13 cellular contexts compared by ENCODE assay signal in the genomic region with DNA sequence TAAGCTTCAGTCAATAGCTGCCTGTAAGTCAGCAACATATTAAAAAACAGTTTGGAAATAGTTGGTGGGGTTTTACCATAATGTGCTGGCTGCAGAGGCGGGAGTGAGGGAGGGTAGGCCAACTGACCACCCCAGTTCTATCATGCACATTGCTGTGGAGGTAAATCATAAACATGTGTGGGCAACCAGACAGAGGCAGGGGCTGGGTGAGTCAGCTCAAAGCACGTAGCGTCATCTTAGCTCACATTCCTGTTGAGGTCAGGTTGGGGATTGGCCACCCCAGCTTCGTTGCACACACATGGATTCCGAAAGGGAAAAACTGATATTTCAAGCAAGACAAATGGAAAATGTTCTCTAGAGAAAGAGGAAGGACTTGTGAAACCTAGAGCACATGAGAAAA. TPM values are rescaled to one million over a fixed set of nuclear protein-coding genes. Genes with fewer than 3 reads are reported as not detected.
A peak's percentile ranks its signal among the peaks of the same experiment; 100 is the strongest.
DNase-seq lines count a peak whose midpoint lies in the region; ATAC-seq and TF ChIP-seq lines count a peak whose summit lies in the region.
"Had no signal": no experiment of that assay in that cellular context is flagged by ENCODE, and none has a peak within 500 bp of the region (broad histone marks: within the 10 kb centered on the region; RNA-seq: fewer than 3 reads in every experiment).

No MANE protein-coding gene starts in this region.

- no peaks in the 10 kb centered on the region for H3K27me3 ChIP-seq in osteoblast (ENCODE audit: insufficient read depth, low read length)
- H3K27me3 ChIP-seq: upper lobe of left lung had no signal

- no peaks in the 10 kb centered on the region for H3K9me3 ChIP-seq in osteoblast (ENCODE audit: low read depth, low read length)
- H3K9me3 ChIP-seq: upper lobe of left lung had no signal

- peak overlapping the region; percentile 9 for H3K4me2 ChIP-seq in osteoblast (ENCODE audit: insufficient read depth, low read length)

- peaks cover 6% of the 10 kb centered on the region for H3K36me3 ChIP-seq in osteoblast (ENCODE audit: insufficient read depth, low read length)

- no peak overlapping the region for H3K27ac Mint-ChIP-seq in natural killer cell treated with Interleukin-12 subunit alpha and Interleukin-12 subunit beta and Interleukin-15 and Interleukin-18, amount 100 ng/mL, for 72 hours
- H3K27ac Mint-ChIP-seq: activated naive CD4-positive, alpha-beta T cell treated with anti-CD3 and anti-CD28 coated beads for 36 hours; endodermal cell had no signal

- no peak overlapping the region for H3K4me3 ChIP-seq in epithelial cell of esophagus (ENCODE audit: low read length)
- H3K4me3 ChIP-seq in osteoblast (ENCODE audit: insufficient read depth, low read length), result no peak overlapping the region
- H3K4me3 ChIP-seq: upper lobe of left lung had no signal

- peaks cover 3% of the 10 kb centered on the region for H4K20me1 ChIP-seq in osteoblast (ENCODE audit: insufficient read depth, low read length)

- in situ Hi-C loops in Caki2 (cut with HindIII; ENCODE audit: low pct_unique_long_range_greater_than_20kb, low sequenced_read_pairs), result no loop called here

- peak; percentile 77 for DNase-seq in Caki2 (ENCODE audit: low read depth)
- peak; percentile 93 for DNase-seq in NCI-H226
- DNase-seq in epithelial cell of esophagus (ENCODE audit: low read depth), result peak; percentile 88
- peak; percentile 92 for DNase-seq in osteoblast (ENCODE audit: insufficient read length, low spot score, missing footprints)
- no peak for DNase-seq in DMS153 treated with DMSO at 0.1 percent for 48 hours (lab: John Stamatoyannopoulos, UW; ENCODE audit: unreplicated experiment)
- no peak for DNase-seq in NCI-H1436 treated with DMSO at 0.1 percent for 48 hours (lab: John Stamatoyannopoulos, UW)
- no peak for DNase-seq in effector CD4-positive, alpha-beta T cell
- DNase-seq in natural killer cell treated with Interleukin-12 subunit alpha and Interleukin-12 subunit beta and Interleukin-15 and Interleukin-18, amount 100 ng/mL, for 72 hours (ENCODE audit: low spot score), result no peak
- DNase-seq: activated naive CD4-positive, alpha-beta T cell treated with anti-CD3 and anti-CD28 coated beads for 36 hours; endodermal cell; occipital lobe; SHP77 treated with DMSO at 0.1 percent for 48 hours; upper lobe of left lung had no signal

- peaks cover 7% of the 10 kb centered on the region for H3K4me1 ChIP-seq in osteoblast (ENCODE audit: insufficient read depth, low read length)
- H3K4me1 ChIP-seq: upper lobe of left lung had no signal

- ATAC-seq in natural killer cell treated with Interleukin-12 subunit alpha and Interleukin-12 subunit beta and Interleukin-15 and Interleukin-18, amount 100 ng/mL, for 72 hours, result no peak

- no peaks in the 10 kb centered on the region for H3K4me1 Mint-ChIP-seq in natural killer cell treated with Interleukin-12 subunit alpha and Interleukin-12 subunit beta and Interleukin-15 and Interleukin-18, amount 100 ng/mL, for 72 hours (ENCODE audit: low read depth in 2 of 2)

- no peaks in the 10 kb centered on the region for H3K27me3 Mint-ChIP-seq in natural killer cell treated with Interleukin-12 subunit alpha and Interleukin-12 subunit beta and Interleukin-15 and Interleukin-18, amount 100 ng/mL, for 72 hours

- peak overlapping the region; percentile 29 for H3K27ac ChIP-seq in osteoblast (ENCODE audit: low read depth, low read length)
- H3K27ac ChIP-seq: upper lobe of left lung had no signal

- no peak overlapping the region for H3K4me3 Mint-ChIP-seq in natural killer cell treated with Interleukin-12 subunit alpha and Interleukin-12 subunit beta and Interleukin-15 and Interleukin-18, amount 100 ng/mL, for 72 hours
- H3K4me3 Mint-ChIP-seq: activated naive CD4-positive, alpha-beta T cell treated with anti-CD3 and anti-CD28 coated beads for 36 hours; endodermal cell had no signal

- no peaks in the 10 kb centered on the region for H3K36me3 Mint-ChIP-seq in natural killer cell treated with Interleukin-12 subunit alpha and Interleukin-12 subunit beta and Interleukin-15 and Interleukin-18, amount 100 ng/mL, for 72 hours

- no peaks in the 10 kb centered on the region for H3K79me2 ChIP-seq in osteoblast (ENCODE audit: insufficient read depth, low read length)

- TF ChIP-seq CTCF in epithelial cell of esophagus (IDR thresholded peaks at IDR 0.05; ENCODE audit: insufficient read depth, low read depth, low read length, missing control alignments) (no peak), osteoblast (IDR thresholded peaks at IDR 0.05; ENCODE audit: extremely low read depth, low read depth, low read length) (no peak)

- H2AFZ ChIP-seq in osteoblast (ENCODE audit: low read length), result no peak overlapping the region

- no peaks in the 10 kb centered on the region for H3K9me3 Mint-ChIP-seq in natural killer cell treated with Interleukin-12 subunit alpha and Interleukin-12 subunit beta and Interleukin-15 and Interleukin-18, amount 100 ng/mL, for 72 hours
- H3K9me3 Mint-ChIP-seq: activated naive CD4-positive, alpha-beta T cell treated with anti-CD3 and anti-CD28 coated beads for 36 hours; endodermal cell had no signal

RNA-seq across cellular contexts. Expression of a gene that starts 19.5 kb away (rescaled TPM):
- 0.17 and 0.20 TPM in 2 replicates for total RNA-seq in Caki2 (2014; rRNA removed; shearing (Covaris generic); ENCODE audit: low replicate concordance)
- not detected in 2 replicates for total RNA-seq in osteoblast
- total RNA-seq in natural killer cell treated with Interleukin-12 subunit alpha and Interleukin-12 subunit beta and Interleukin-15 and Interleukin-18, amount 100 ng/mL, for 72 hours, result not detected
- total RNA-seq: activated naive CD4-positive, alpha-beta T cell treated with anti-CD3 and anti-CD28 coated beads for 36 hours; endodermal cell; upper lobe of left lung had no signal

Comparison
In these comparisons a context has a peak if more than half of its experiments do, and no peak if none do; other contexts are left out.
1. DNase-seq: peak in Caki2 (single experiment), NCI-H226 (single experiment), epithelial cell of esophagus (single experiment) and osteoblast (single experiment); none in DMS153 treated with DMSO at 0.1 percent for 48 hours (single experiment), NCI-H1436 treated with DMSO at 0.1 percent for 48 hours (single experiment), effector CD4-positive, alpha-beta T cell (single experiment) and natural killer cell treated with Interleukin-12 subunit alpha and Interleukin-12 subunit beta and Interleukin-15 and Interleukin-18, amount 100 ng/mL, for 72 hours (single experiment).